8 cellular contexts compared by ENCODE assay signal in the genomic region with DNA sequence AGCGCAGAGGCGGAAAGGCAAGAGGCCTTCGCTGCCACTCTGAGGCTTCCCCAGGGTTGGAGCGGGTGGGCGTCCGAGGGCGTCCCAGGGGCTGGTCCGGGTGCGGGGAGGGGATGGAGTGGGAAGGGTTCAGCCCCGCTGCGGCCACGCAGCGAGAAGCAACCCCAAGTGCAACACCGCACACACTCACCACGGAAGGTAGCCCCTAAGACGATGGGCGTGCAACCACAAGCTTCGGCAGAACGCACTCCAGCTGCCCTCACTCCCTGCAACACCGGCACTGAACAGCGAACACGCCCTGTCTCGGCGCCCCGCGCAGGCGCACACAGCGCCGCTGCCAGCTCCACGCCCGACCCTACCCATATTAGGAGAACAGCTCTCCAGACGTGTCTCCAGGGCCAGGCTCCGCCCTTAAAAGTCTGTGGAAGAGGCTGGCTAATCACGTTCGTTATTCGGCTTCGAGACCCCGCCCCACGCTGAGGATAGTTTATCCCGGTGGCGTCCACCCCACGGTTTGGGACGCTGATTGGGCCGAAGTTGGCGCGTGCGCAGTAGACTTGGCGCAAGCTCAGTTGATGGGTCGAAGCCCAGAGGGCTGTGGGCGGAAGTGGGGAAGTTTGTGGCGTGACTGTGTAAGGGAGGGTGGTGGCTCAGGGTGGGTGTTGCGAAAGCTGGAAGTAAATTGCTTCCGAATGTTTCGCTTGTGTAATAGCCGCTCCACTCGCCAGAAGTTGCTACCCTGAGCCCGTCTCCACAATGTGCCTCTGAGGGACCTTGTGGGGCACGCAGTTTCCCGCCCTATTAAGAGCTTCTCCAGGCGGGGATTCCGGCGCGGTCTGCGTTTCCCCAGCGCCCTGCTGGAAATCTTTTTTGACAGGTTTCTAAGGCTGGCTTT. TPM values are rescaled to one million over a fixed set of nuclear protein-coding genes. Genes with fewer than 3 reads are reported as not detected.
DNase-seq lines count a peak whose midpoint lies in the region; ATAC-seq and TF ChIP-seq lines count a peak whose summit lies in the region.

Gene RSU1 (minus strand): TSS at position 300 of the 895 bp plus-strand sequence. CDS start 343 bp downstream, outside the sequence.

- H3K4me3 ChIP-seq in Jurkat, Clone E6-1 (ENCODE audit: low read length), result peak within 1 kb of the TSS; percentile 88
- H3K4me3 ChIP-seq in PC-9 (peak within 1 kb of the TSS; percentile 88), mucosa of descending colon (peak within 1 kb of the TSS; percentile 44)

- DNase-seq in DMS153 (lab: John Stamatoyannopoulos, UW), result peak; percentile 96
- DNase-seq in Jurkat, Clone E6-1 (ENCODE audit: low read depth, low spot score), result peak; percentile 99
- DNase-seq in PC-9, result peak; percentile 96 to 99
- DNase-seq in activated T-cell treated with anti-CD3 and anti-CD28 coated beads, Interleukin-2, amount 50 U/mL, for 1 hour, result peak; percentile 100
- DNase-seq in epithelial cell of prostate (ENCODE audit: low read depth, low spot score), result peak; percentile 96
- peak; percentile 100 for DNase-seq in mucosa of descending colon
- peak; percentile 100 for DNase-seq in stimulated activated CD8-positive, alpha-beta memory T cell treated with anti-CD3 and anti-CD28 coated beads, Interleukin-4, amount 100 ng/mL, for 24 hours (ENCODE audit: low read depth)

- peaks cover 14% of the 10 kb centered on the region for H3K79me2 ChIP-seq in PC-9 (ENCODE audit: low read depth)

- peak within 1 kb of the TSS; percentile 97 for H3K4me2 ChIP-seq in PC-9

- H3K27ac ChIP-seq in PC-9 (peak within 1 kb of the TSS; percentile 68), epithelial cell of prostate (peak within 1 kb of the TSS; percentile 85)

- no peaks in the 10 kb centered on the region for H3K27me3 ChIP-seq in PC-9 (ENCODE audit: insufficient read depth, low read depth)

- H4K20me1 ChIP-seq in PC-9 (ENCODE audit: insufficient read depth), result no peaks in the 10 kb centered on the region

- no peak for TF ChIP-seq CTCF in PC-9 (conservative IDR thresholded peaks at IDR 0.05)
- peak; percentile 14 for TF ChIP-seq CTCF in mucosa of descending colon (IDR thresholded peaks at IDR 0.05)

- no peaks in the 10 kb centered on the region for H3K9me2 ChIP-seq in PC-9 (ENCODE audit: insufficient read depth)

- no peaks in the 10 kb centered on the region for H3F3A ChIP-seq in PC-9 (ENCODE audit: insufficient read depth, low read depth)

- H2AFZ ChIP-seq in PC-9, result peak within 1 kb of the TSS; percentile 92

- POLR2A ChIA-PET in PC-9 (lab: Charles Lee; ENCODE audit: unreplicated experiment), result interaction anchor here (0.6 to 0.7 kb wide), 7 partner anchors 53 to 1863 kb away, joined by 3 to 5 read pairs (median 3); partner anchors contain the start of gene DCLRE1C

- H3K36me3 ChIP-seq in PC-9 (ENCODE audit: low read depth) (no peaks in the 10 kb centered on the region), mucosa of descending colon (ENCODE audit: low read depth) (peaks cover 4% of the 10 kb centered on the region)

- H3K4me1 ChIP-seq in PC-9 (replicated peaks; ENCODE audit: insufficient read depth) (peaks cover 29% of the 10 kb centered on the region), mucosa of descending colon (ENCODE audit: low read depth) (peaks cover 8% of the 10 kb centered on the region)

- no TSS peak for BruUV-seq in PC-9 (replicated peaks; lab: Mats Ljungman, UMichigan)

- intact Hi-C loops in PC-9 (cut with micrococcal nuclease; ENCODE audit: unreplicated experiment), result no loop called here
- intact Hi-C loops in mucosa of descending colon (cut with DNase I, micrococcal nuclease), result no loop called here

- peak; percentile 99 for ATAC-seq in GM21619 (IDR thresholded peaks at IDR 0.05; ENCODE audit: unreplicated experiment)
- ATAC-seq in mucosa of descending colon, result peak; percentile 98

- CTCF ChIA-PET in PC-9 (lab: Charles Lee), result interaction anchor here (0.5 kb wide), 1 partner anchor 41 kb away, joined by 3 read pairs; no protein-coding TSS in a partner anchor

- peaks cover 5% of the 10 kb centered on the region; the same call in 1 of the 2 replicates for H3K9me3 ChIP-seq in PC-9 (ENCODE audit: insufficient read depth, low read depth)
- H3K9me3 ChIP-seq in mucosa of descending colon, result peaks cover 5% of the 10 kb centered on the region

RNA-seq across cellular contexts. Expression of gene RSU1, which starts in this region (rescaled TPM):
- polyA plus RNA-seq in Jurkat, Clone E6-1 (2012; ENCODE audit: insufficient read depth, insufficient read length), result 103 TPM
- total RNA-seq in PC-9 (2021), result 40.6 and 44.5 TPM in 2 replicates
- total RNA-seq in mucosa of descending colon, result 10 to 100 TPM; 67.2 to 94.8 (median 74.1) TPM

Comparison
In these comparisons a context has a peak if more than half of its experiments do, and no peak if none do; other contexts are left out.
1. Peak in every context shown above with its lines: DNase-seq, ATAC-seq, H3K4me3 ChIP-seq and H3K27ac ChIP-seq.